Comparison of ENCODE assay signal across 16 cellular contexts in genomic region chr2:42050350-42051167, GRCh38. TPM values are rescaled to one million over a fixed set of nuclear protein-coding genes. Genes with fewer than 3 reads are reported as not detected.
A peak's percentile ranks its signal among the peaks of the same experiment; 100 is the strongest.
DNase-seq lines count a peak whose midpoint lies in the region; ATAC-seq, FAIRE-seq and TF ChIP-seq lines count a peak whose summit lies in the region.
"Had no signal": no experiment of that assay in that cellular context is flagged by ENCODE, and none has a peak within 500 bp of the region (broad histone marks: within the 10 kb centered on the region; RNA-seq: fewer than 3 reads in every experiment).

No MANE protein-coding gene starts in this region.

- in situ Hi-C loops in gastrocnemius medialis (cut with MboI; ENCODE audit: low sequenced_read_pairs in 4 of 4) (loop anchor here in 1 of 4 donors (5.0 kb wide), 1 partner anchor 123 kb away; no protein-coding TSS in a partner anchor), GM13977 (cut with MboI; ENCODE audit: low pct_unique_long_range_greater_than_20kb, low sequenced_read_pairs, unreplicated experiment) (no loop called here)

- DNase-seq in astrocyte (ENCODE audit: low read depth) (no peak), immature natural killer cell (no peak), gastrocnemius medialis (no peak), putamen (ENCODE audit: low spot score) (no peak), GM13977 (ENCODE audit: low spot score) (no peak), SW480 (ENCODE audit: low spot score) (no peak), mesenteric fat pad (ENCODE audit: low spot score) (no peak)
- DNase-seq: activated T-cell treated with anti-CD3 and anti-CD28 coated beads, Interleukin-2, amount 50 U/mL, for 24 hours; MV-4-11; NCI-H82; stimulated activated CD4-positive, alpha-beta T cell treated with anti-CD3 and anti-CD28 coated beads, Interleukin-15, amount 100 ng/mL, for 24 hours; stimulated activated naive CD8-positive, alpha-beta T cell treated with anti-CD3 and anti-CD28 coated beads, Interleukin-15, amount 100 ng/mL, for 72 hours; T-helper 17 cell had no signal

- peaks cover 0 to 76% (median 3%) of the 10 kb centered on the region in 11 experiments; a peak in 11 of 22 replicates for H4K20me1 ChIP-seq in BLaER1 treated with 17β-estradiol and CSF1 and Interleukin-3, amounts not matched to agents 10 nM and 100 nM
- peaks cover 50% of the 10 kb centered on the region for H4K20me1 ChIP-seq in astrocyte (ENCODE audit: insufficient read depth, low read length)

- TF ChIP-seq CTCF in astrocyte (IDR thresholded peaks at IDR 0.05; ENCODE audit: insufficient read depth, low read depth, low read length) (no peak), gastrocnemius medialis (IDR thresholded peaks at IDR 0.05 in 4 of 5, conservative IDR thresholded peaks at IDR 0.05 in 1 of 5) (no peak), GM13977 (IDR thresholded peaks at IDR 0.05; ENCODE audit: extremely low read depth, insufficient read depth, missing control alignments) (no peak)

- no peak overlapping the region for H2AFZ ChIP-seq in astrocyte (ENCODE audit: low read depth, low read length)

- H3K9me3 ChIP-seq in BLaER1 treated with 17β-estradiol and CSF1 and Interleukin-3, amounts not matched to agents 10 nM and 100 nM (replicated peaks in 1 of 11): no peaks in the 10 kb centered on the region
- H3K9me3 ChIP-seq in astrocyte (ENCODE audit: insufficient read depth, low read depth, low read length) (no peaks in the 10 kb centered on the region), gastrocnemius medialis (no peaks in the 10 kb centered on the region)

- H3K36me3 ChIP-seq in BLaER1 treated with 17β-estradiol and CSF1 and Interleukin-3, amounts not matched to agents 10 nM and 100 nM: peaks cover 0 to 59% (median 35%) of the 10 kb centered on the region in 11 experiments; a peak in 16 of 22 replicates
- H3K36me3 ChIP-seq in astrocyte (ENCODE audit: insufficient read depth, low read length) (peaks cover 4% of the 10 kb centered on the region), gastrocnemius medialis (peaks cover 3 to 9% of the 10 kb centered on the region in 2 donors)

- H3K4me1 Mint-ChIP-seq in astrocyte (ENCODE audit: low read depth, unreplicated experiment) (peaks cover 24% of the 10 kb centered on the region), immature natural killer cell (peaks cover 5 to 14% of the 10 kb centered on the region in 2 donors)

- H3K27ac ChIP-seq in BLaER1 treated with 17β-estradiol and CSF1 and Interleukin-3, amounts not matched to agents 10 nM and 100 nM: peak overlapping the region in 8 of 11 experiments; percentile 85 to 98 (median 90); a peak in 15 of 22 replicates
- no peak overlapping the region for H3K27ac ChIP-seq in astrocyte (ENCODE audit: low read depth, low read length)
- H3K27ac ChIP-seq in gastrocnemius medialis: peak overlapping the region; percentile 94 to 99 (median 98)

- no peak for ATAC-seq in gastrocnemius medialis
- ATAC-seq: stimulated activated naive CD8-positive, alpha-beta T cell treated with anti-CD3 and anti-CD28 coated beads, Interleukin-15, amount 100 ng/mL, for 72 hours; T-helper 17 cell had no signal

- no peak for TF ChIP-seq POLR2A in gastrocnemius medialis (IDR thresholded peaks at IDR 0.05)

- H3K27me3 Mint-ChIP-seq in astrocyte (ENCODE audit: low read depth, unreplicated experiment) (peaks cover 4% of the 10 kb centered on the region), immature natural killer cell (ENCODE audit: low read depth in 3 of 3) (peaks cover 5 to 25% (median 7%) of the 10 kb centered on the region in 3 donors)

- H3K36me3 Mint-ChIP-seq in astrocyte (ENCODE audit: low read depth, unreplicated experiment) (peaks cover 8% of the 10 kb centered on the region), immature natural killer cell (no peaks in the 10 kb centered on the region)

- H3K27me3 ChIP-seq in BLaER1 treated with 17β-estradiol and CSF1 and Interleukin-3, amounts not matched to agents 10 nM and 100 nM: peaks cover 0 to 18% (median 0%) of the 10 kb centered on the region in 11 experiments; a peak in 4 of 22 replicates
- H3K27me3 ChIP-seq in astrocyte (ENCODE audit: insufficient read depth, low read length) (no peaks in the 10 kb centered on the region), gastrocnemius medialis (no peaks in the 10 kb centered on the region)

- H3K9ac ChIP-seq in BLaER1 treated with 17β-estradiol and CSF1 and Interleukin-3, amounts not matched to agents 10 nM and 100 nM: peak overlapping the region in 9 of 11 experiments; percentile 84 to 99 (median 90); a peak in 16 of 22 replicates
- no peak overlapping the region for H3K9ac ChIP-seq in astrocyte (ENCODE audit: low read length)

- peaks cover 27 to 86% (median 80%) of the 10 kb centered on the region in 10 experiments for H3K4me1 ChIP-seq in BLaER1 treated with 17β-estradiol and CSF1 and Interleukin-3, amounts not matched to agents 10 nM and 100 nM
- H3K4me1 ChIP-seq in astrocyte (ENCODE audit: insufficient read depth, low read length) (peaks cover 33% of the 10 kb centered on the region), gastrocnemius medialis (peaks cover 47 to 61% of the 10 kb centered on the region in 2 donors)

- H3K4me3 ChIP-seq in BLaER1 treated with 17β-estradiol and CSF1 and Interleukin-3, amounts not matched to agents 10 nM and 100 nM: peak overlapping the region in 8 of 10 experiments; percentile 80 to 99 (median 87); a peak in 18 of 20 replicates
- peak overlapping the region; percentile 70 for H3K4me3 ChIP-seq in astrocyte (ENCODE audit: insufficient read depth, low read depth, low read length)
- peak overlapping the region; percentile 74 to 86 (median 80) for H3K4me3 ChIP-seq in gastrocnemius medialis

- peak overlapping the region; percentile 83 to 99 (median 97) for H3K4me2 ChIP-seq in BLaER1 treated with 17β-estradiol and CSF1 and Interleukin-3, amounts not matched to agents 10 nM and 100 nM
- peak overlapping the region; percentile 95 for H3K4me2 ChIP-seq in astrocyte (ENCODE audit: low read length)

- H3K4me3 Mint-ChIP-seq in astrocyte (ENCODE audit: unreplicated experiment) (peak overlapping the region; percentile 36), immature natural killer cell (peak overlapping the region in 3 of 5 donors; percentile 19 to 64 (median 41))
- H3K4me3 Mint-ChIP-seq: activated T-cell treated with anti-CD3 and anti-CD28 coated beads, Interleukin-2, amount 50 U/mL, for 24 hours; dendritic cell treated with granulocyte-macrophage colony-stimulating factor and Interleukin-4, amounts not matched to agents 40 ng/mL and 50 ng/mL, for 4 days; stimulated activated naive CD8-positive, alpha-beta T cell treated with anti-CD3 and anti-CD28 coated beads, Interleukin-15, amount 100 ng/mL, for 72 hours; T-helper 17 cell had no signal

- no peak for FAIRE-seq in astrocyte (lab: Jason Lieb, UNC)
- FAIRE-seq: keratinocyte had no signal

- intact Hi-C loops in gastrocnemius medialis (cut with DNase I; ENCODE audit: low total_unique reads): no loop called here

- peaks cover 35% of the 10 kb centered on the region for H3K79me2 ChIP-seq in astrocyte (ENCODE audit: insufficient read depth, low read length)

- no peak overlapping the region for H3K27ac Mint-ChIP-seq in astrocyte (ENCODE audit: unreplicated experiment)
- no peak overlapping the region for H3K27ac Mint-ChIP-seq in immature natural killer cell
- H3K27ac Mint-ChIP-seq: activated T-cell treated with anti-CD3 and anti-CD28 coated beads, Interleukin-2, amount 50 U/mL, for 24 hours; dendritic cell treated with granulocyte-macrophage colony-stimulating factor and Interleukin-4, amounts not matched to agents 40 ng/mL and 50 ng/mL, for 4 days; T-helper 17 cell had no signal

- H3K9me3 Mint-ChIP-seq in astrocyte (ENCODE audit: unreplicated experiment) (no peaks in the 10 kb centered on the region), immature natural killer cell (no peaks in the 10 kb centered on the region)
- H3K9me3 Mint-ChIP-seq: activated T-cell treated with anti-CD3 and anti-CD28 coated beads, Interleukin-2, amount 50 U/mL, for 24 hours; dendritic cell treated with granulocyte-macrophage colony-stimulating factor and Interleukin-4, amounts not matched to agents 40 ng/mL and 50 ng/mL, for 4 days; stimulated activated naive CD8-positive, alpha-beta T cell treated with anti-CD3 and anti-CD28 coated beads, Interleukin-15, amount 100 ng/mL, for 72 hours had no signal

RNA-seq across cellular contexts. Expression of gene PKDCC, which starts 2.7 kb away (rescaled TPM):
- total RNA-seq in astrocyte (6.9 and 9.7 TPM in 2 replicates), gastrocnemius medialis (100 to 1,000 TPM; 152 to 246 (median 186) TPM), mesenteric fat pad (289 TPM)
- polyA plus RNA-seq in immature natural killer cell: not detected
- polyA plus RNA-seq: keratinocyte had no signal

Comparison
In these comparisons a context has a peak if more than half of its experiments do, and no peak if none do; other contexts are left out.
1. RNA of gene PKDCC, which starts 2.7 kb away (total RNA-seq): 289 TPM in mesenteric fat pad (single experiment) and 152 to 246 TPM in gastrocnemius medialis; 6.9 to 9.7 TPM in astrocyte; every median in the first group is over 10 times any median in the second.
2. Peak in every context shown above with its lines, with median percentiles within 50 percentile points of each other: H3K4me3 ChIP-seq.